In the genomic region with DNA sequence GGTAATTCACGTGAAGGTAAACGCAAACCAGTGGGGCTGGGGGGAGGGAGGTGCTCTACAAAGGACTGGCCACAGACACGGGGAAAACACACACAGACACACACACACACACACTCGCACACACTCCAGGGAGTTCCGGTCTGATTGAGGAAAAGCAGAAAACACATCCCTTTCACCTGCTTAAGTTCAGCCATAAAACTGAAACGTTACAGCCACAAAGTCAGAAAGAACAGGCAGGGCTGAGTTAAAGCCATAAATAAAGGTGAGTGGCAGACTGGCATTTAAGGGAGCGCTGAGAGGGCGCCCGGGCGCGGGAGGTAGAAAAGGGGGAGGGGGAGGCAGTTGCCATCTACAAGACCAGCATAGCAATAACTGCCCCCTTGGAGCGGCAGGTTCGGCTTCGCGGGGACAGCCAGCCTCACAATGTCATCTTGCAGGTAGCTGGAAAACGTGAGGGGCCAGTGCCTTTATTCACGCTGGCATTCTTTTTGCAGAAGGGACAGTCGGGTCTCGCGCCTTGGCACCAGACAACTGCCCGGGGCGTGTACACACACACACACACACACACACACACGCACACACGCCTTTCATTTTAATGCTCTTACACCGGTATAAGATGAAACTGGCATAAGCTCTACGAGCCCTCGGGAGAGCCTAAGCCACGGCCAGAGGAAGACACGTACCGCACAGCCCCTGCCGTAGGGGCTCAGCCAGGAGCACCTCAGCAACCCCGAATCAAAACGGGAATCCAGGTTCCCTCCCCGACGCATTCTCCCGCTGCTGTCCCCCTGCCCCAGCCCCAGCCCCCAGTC, we compare ENCODE assay signal across 8 cellular contexts. TPM values are rescaled to one million over a fixed set of nuclear protein-coding genes. Genes with fewer than 3 reads are reported as not detected.
DNase-seq lines count a peak whose midpoint lies in the region; ATAC-seq and TF ChIP-seq lines count a peak whose summit lies in the region.

No MANE protein-coding gene starts in this region.

- peak in 1 of 2 donors; percentile 3 for TF ChIP-seq RAD21 in liver (IDR thresholded peaks at IDR 0.05)

- no peaks in the 10 kb centered on the region for H3K36me3 ChIP-seq in liver (ENCODE audit: control insufficient read depth in 4 of 4, insufficient read depth in 3 of 4, low read depth in 1 of 4, low read length in 3 of 4)

- H3K27ac ChIP-seq in cingulate gyrus (ENCODE audit: low read depth, low read length) (peak overlapping the region; percentile 73), liver (ENCODE audit: low read depth in 1 of 2, low read length in 2 of 2) (peak overlapping the region in 1 of 2 donors; percentile 23)

- peak overlapping the region; percentile 82 to 93 (median 92) for H3K4me3 ChIP-seq in liver (ENCODE audit: low read depth in 1 of 3, low read length in 3 of 3)

- no peaks in the 10 kb centered on the region for H3K27me3 ChIP-seq in liver (ENCODE audit: control insufficient read depth in 4 of 4, insufficient read depth in 4 of 4, low read length in 3 of 4)

- H3K4me1 ChIP-seq in liver (ENCODE audit: control insufficient read depth in 4 of 4, insufficient read depth in 4 of 4, low read length in 3 of 4) = peaks cover 4 to 25% (median 12%) of the 10 kb centered on the region in 4 donors

- DNase-seq in Daoy (ENCODE audit: low read depth) (peak; percentile 56), NCI-H128 (lab: John Stamatoyannopoulos, UW; ENCODE audit: unreplicated experiment) (peak; percentile 38)
- peak; percentile 28 for DNase-seq in activated CD4-positive, alpha-beta T cell treated with anti-CD3 and anti-CD28 coated beads for 1 hour
- DNase-seq in stimulated activated CD4-positive, alpha-beta T cell treated with anti-CD3 and anti-CD28 coated beads, Interleukin-4, amount 100 ng/mL, for 24 hours = peak; percentile 52

- TF ChIP-seq CTCF in liver (IDR thresholded peaks at IDR 0.05; ENCODE audit: low read depth, low read length, missing input control) = no peak

- H3K9ac ChIP-seq in liver (ENCODE audit: low read depth in 1 of 2, low read length in 2 of 2) = peak overlapping the region; percentile 31 to 39

- H3K9me3 ChIP-seq in liver (ENCODE audit: control insufficient read depth in 4 of 4, low read length in 3 of 4) = no peaks in the 10 kb centered on the region

- WGBS in liver = under 1% methylated on average over 36 of the region's 36 CpGs

- ATAC-seq in HG02763 (IDR thresholded peaks at IDR 0.05; ENCODE audit: unreplicated experiment) (no peak), GM19324 (IDR thresholded peaks at IDR 0.05; ENCODE audit: low FRiP score, unreplicated experiment) (no peak)

TF ChIP-seq in liver, 16 proteins besides CTCF, POLR2A, EP300 and RAD21:
- TF ChIP-seq RXRA (IDR thresholded peaks at IDR 0.05) (no peak), JUND (IDR thresholded peaks at IDR 0.05) (no peak), TAF1 (conservative IDR thresholded peaks at IDR 0.05) (no peak), SP1 (IDR thresholded peaks at IDR 0.05) (no peak), FOXA1 (IDR thresholded peaks at IDR 0.05) (no peak), HNF4G (IDR thresholded peaks at IDR 0.05) (no peak), NR2F2 (IDR thresholded peaks at IDR 0.05) (no peak), FOXA2 (IDR thresholded peaks at IDR 0.05) (no peak), GABPA (IDR thresholded peaks at IDR 0.05 in 1 of 2, conservative IDR thresholded peaks at IDR 0.05 in 1 of 2) (no peak), YY1 (IDR thresholded peaks at IDR 0.05) (no peak), HNF4A (conservative IDR thresholded peaks at IDR 0.05) (no peak), EGR1 (IDR thresholded peaks at IDR 0.05; ENCODE audit: low read depth in 2 of 2) (no peak)
- TF ChIP-seq, protein P1, sequence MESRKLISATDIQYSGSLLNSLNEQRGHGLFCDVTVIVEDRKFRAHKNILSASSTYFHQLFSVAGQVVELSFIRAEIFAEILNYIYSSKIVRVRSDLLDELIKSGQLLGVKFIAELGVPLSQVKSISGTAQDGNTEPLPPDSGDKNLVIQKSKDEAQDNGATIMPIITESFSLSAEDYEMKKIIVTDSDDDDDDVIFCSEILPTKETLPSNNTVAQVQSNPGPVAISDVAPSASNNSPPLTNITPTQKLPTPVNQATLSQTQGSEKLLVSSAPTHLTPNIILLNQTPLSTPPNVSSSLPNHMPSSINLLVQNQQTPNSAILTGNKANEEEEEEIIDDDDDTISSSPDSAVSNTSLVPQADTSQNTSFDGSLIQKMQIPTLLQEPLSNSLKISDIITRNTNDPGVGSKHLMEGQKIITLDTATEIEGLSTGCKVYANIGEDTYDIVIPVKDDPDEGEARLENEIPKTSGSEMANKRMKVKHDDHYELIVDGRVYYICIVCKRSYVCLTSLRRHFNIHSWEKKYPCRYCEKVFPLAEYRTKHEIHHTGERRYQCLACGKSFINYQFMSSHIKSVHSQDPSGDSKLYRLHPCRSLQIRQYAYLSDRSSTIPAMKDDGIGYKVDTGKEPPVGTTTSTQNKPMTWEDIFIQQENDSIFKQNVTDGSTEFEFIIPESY (IDR thresholded peaks at IDR 0.05) = no peak
- TF ChIP-seq, protein P2, sequence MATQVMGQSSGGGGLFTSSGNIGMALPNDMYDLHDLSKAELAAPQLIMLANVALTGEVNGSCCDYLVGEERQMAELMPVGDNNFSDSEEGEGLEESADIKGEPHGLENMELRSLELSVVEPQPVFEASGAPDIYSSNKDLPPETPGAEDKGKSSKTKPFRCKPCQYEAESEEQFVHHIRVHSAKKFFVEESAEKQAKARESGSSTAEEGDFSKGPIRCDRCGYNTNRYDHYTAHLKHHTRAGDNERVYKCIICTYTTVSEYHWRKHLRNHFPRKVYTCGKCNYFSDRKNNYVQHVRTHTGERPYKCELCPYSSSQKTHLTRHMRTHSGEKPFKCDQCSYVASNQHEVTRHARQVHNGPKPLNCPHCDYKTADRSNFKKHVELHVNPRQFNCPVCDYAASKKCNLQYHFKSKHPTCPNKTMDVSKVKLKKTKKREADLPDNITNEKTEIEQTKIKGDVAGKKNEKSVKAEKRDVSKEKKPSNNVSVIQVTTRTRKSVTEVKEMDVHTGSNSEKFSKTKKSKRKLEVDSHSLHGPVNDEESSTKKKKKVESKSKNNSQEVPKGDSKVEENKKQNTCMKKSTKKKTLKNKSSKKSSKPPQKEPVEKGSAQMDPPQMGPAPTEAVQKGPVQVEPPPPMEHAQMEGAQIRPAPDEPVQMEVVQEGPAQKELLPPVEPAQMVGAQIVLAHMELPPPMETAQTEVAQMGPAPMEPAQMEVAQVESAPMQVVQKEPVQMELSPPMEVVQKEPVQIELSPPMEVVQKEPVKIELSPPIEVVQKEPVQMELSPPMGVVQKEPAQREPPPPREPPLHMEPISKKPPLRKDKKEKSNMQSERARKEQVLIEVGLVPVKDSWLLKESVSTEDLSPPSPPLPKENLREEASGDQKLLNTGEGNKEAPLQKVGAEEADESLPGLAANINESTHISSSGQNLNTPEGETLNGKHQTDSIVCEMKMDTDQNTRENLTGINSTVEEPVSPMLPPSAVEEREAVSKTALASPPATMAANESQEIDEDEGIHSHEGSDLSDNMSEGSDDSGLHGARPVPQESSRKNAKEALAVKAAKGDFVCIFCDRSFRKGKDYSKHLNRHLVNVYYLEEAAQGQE (IDR thresholded peaks at IDR 0.05) = no peak
- TF ChIP-seq, protein P3, sequence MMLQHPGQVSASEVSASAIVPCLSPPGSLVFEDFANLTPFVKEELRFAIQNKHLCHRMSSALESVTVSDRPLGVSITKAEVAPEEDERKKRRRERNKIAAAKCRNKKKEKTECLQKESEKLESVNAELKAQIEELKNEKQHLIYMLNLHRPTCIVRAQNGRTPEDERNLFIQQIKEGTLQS (IDR thresholded peaks at IDR 0.05) = no peak
- TF ChIP-seq, protein P4, sequence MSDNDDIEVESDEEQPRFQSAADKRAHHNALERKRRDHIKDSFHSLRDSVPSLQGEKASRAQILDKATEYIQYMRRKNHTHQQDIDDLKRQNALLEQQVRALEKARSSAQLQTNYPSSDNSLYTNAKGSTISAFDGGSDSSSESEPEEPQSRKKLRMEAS (IDR thresholded peaks at IDR 0.05) = no peak

RNA-seq across cellular contexts. Expression of a gene that starts 0.9 kb away (rescaled TPM):
- total RNA-seq in Daoy (2014; rRNA removed; shearing (Covaris generic)) = 7.0 and 8.7 TPM in 2 replicates
- total RNA-seq in liver = 1 to 10 TPM; 4.8 to 9.8 TPM
- 1 to 10 TPM; 3.7 to 5.7 TPM for polyA plus RNA-seq in liver
